ENCODE assay signal across 11 cellular contexts in the genomic region with DNA sequence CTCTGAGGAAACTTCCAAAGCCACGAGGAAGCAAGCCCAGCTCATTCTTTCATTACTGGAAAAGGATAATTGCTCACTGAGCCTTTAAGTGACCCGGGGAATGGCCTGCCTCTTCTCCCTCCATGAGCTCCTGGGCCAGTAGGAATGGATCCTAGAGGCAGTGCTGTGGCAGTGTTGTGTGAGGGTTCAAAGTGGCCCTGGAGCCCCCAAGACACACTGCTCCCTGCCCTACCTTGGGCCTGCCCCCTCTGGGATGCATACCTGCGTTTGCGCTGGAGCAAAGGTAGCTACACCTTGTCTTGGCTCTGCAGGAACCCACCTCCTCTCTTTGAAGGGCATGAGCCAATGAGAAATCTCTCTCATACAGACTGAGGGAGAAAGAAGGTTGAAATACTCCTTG.
"Had no signal": no experiment of that assay in that cellular context is flagged by ENCODE, and none has a peak within 500 bp of the region (broad histone marks: within the 10 kb centered on the region; RNA-seq: fewer than 3 reads in every experiment).

No MANE protein-coding gene starts in this region.

- H3K27ac ChIP-seq: ascending aorta, prostate gland, testis had no signal

- H3K9me3 Mint-ChIP-seq: activated CD4-positive, alpha-beta memory T cell treated with anti-CD3 and anti-CD28 coated beads, Interleukin-2, amount 10 ng/mL, durations not matched to agents 7 days and 5 days; activated T-cell treated with anti-CD3 and anti-CD28 coated beads, Interleukin-2, amount 50 U/mL, for 72 hours; naive B cell had no signal

- H3K4me3 ChIP-seq: ascending aorta, prostate gland, testis had no signal

- H3K4me1 Mint-ChIP-seq: activated CD4-positive, alpha-beta memory T cell treated with anti-CD3 and anti-CD28 coated beads, Interleukin-2, amount 10 ng/mL, durations not matched to agents 7 days and 5 days; naive B cell had no signal

- H3K27me3 ChIP-seq: ascending aorta, testis had no signal

- H3K27me3 Mint-ChIP-seq: activated CD4-positive, alpha-beta memory T cell treated with anti-CD3 and anti-CD28 coated beads, Interleukin-2, amount 10 ng/mL, durations not matched to agents 7 days and 5 days had no signal

- H3K9me3 ChIP-seq: ascending aorta, prostate gland, testis had no signal

- ATAC-seq: activated T-cell treated with anti-CD3 and anti-CD28 coated beads, Interleukin-2, amount 50 U/mL, for 72 hours; stimulated activated naive CD8-positive, alpha-beta T cell treated with anti-CD3 and anti-CD28 coated beads, Interleukin-15, Interleukin-2, amounts not matched to agents 100 U/mL and 50 U/mL, for 24 hours had no signal

- H3K27ac Mint-ChIP-seq: activated CD4-positive, alpha-beta memory T cell treated with anti-CD3 and anti-CD28 coated beads, Interleukin-2, amount 10 ng/mL, durations not matched to agents 7 days and 5 days; activated T-cell treated with anti-CD3 and anti-CD28 coated beads, Interleukin-2, amount 50 U/mL, for 72 hours; naive B cell had no signal

- H3K4me1 ChIP-seq: testis had no signal

- DNase-seq: activated CD4-positive, alpha-beta memory T cell treated with anti-CD3 and anti-CD28 coated beads, Interleukin-2, amount 10 ng/mL, durations not matched to agents 7 days and 5 days; activated naive CD4-positive, alpha-beta T cell; activated T-cell treated with anti-CD3 and anti-CD28 coated beads, Interleukin-2, amount 50 U/mL, for 72 hours; hippocampal formation; naive B cell; stimulated activated CD4-positive, alpha-beta T cell treated with anti-CD3 and anti-CD28 coated beads, Interleukin-12 subunit alpha, Interleukin-12 subunit beta, amount 100 ng/mL, for 4 hours; stimulated activated naive CD8-positive, alpha-beta T cell treated with anti-CD3 and anti-CD28 coated beads, Interleukin-15, Interleukin-2, amounts not matched to agents 100 U/mL and 50 U/mL, for 24 hours; T-helper 9 cell; testis had no signal

- H3K4me3 Mint-ChIP-seq: activated CD4-positive, alpha-beta memory T cell treated with anti-CD3 and anti-CD28 coated beads, Interleukin-2, amount 10 ng/mL, durations not matched to agents 7 days and 5 days; activated T-cell treated with anti-CD3 and anti-CD28 coated beads, Interleukin-2, amount 50 U/mL, for 72 hours had no signal

- H3K36me3 ChIP-seq: ascending aorta, prostate gland had no signal

- H3K36me3 Mint-ChIP-seq: naive B cell had no signal
